21 cellular contexts compared by ENCODE assay signal in genomic region chr9:124041817-124042116, GRCh38. TPM values are rescaled to one million over a fixed set of nuclear protein-coding genes. Genes with fewer than 3 reads are reported as not detected.
DNase-seq lines count a peak whose midpoint lies in the region; ATAC-seq and TF ChIP-seq lines count a peak whose summit lies in the region.
"Had no signal": no experiment of that assay in that cellular context is flagged by ENCODE, and none has a peak within 500 bp of the region (broad histone marks: within the 10 kb centered on the region; RNA-seq: fewer than 3 reads in every experiment).

No MANE protein-coding gene starts in this region.

- peak overlapping the region; percentile 88 to 99 (median 99) for H3K4me2 ChIP-seq in BLaER1 treated with 17β-estradiol and CSF1 and Interleukin-3, amounts not matched to agents 10 nM and 100 nM
- H3K4me2 ChIP-seq: PC-9 had no signal

- peaks cover 29 to 80% (median 36%) of the 10 kb centered on the region in 11 experiments for H3K27me3 ChIP-seq in BLaER1 treated with 17β-estradiol and CSF1 and Interleukin-3, amounts not matched to agents 10 nM and 100 nM
- H3K27me3 ChIP-seq in naive thymus-derived CD4-positive, alpha-beta T cell (ENCODE audit: control insufficient read depth in 2 of 2, insufficient read depth in 2 of 2, low read length in 2 of 2): peaks cover 0 to 8% of the 10 kb centered on the region in 2 donors
- H3K27me3 ChIP-seq: testis had no signal

- peak overlapping the region; percentile 39 for H3K4me3 Mint-ChIP-seq in Calu3 (ENCODE audit: low read depth, unreplicated experiment)
- peak overlapping the region; percentile 36 for H3K4me3 Mint-ChIP-seq in activated B cell treated with CpG ODN at 0.5 μM for 24 hours
- H3K4me3 Mint-ChIP-seq in naive thymus-derived CD4-positive, alpha-beta T cell: peak overlapping the region in 7 of 10 donors; percentile 21 to 77 (median 57)
- H3K4me3 Mint-ChIP-seq: T-helper 2 cell treated with Interferon-gamma antibody and Interleukin-4, amounts not matched to agents 5 μg/mL and 100 μg/mL, for 36 hours had no signal

- intact Hi-C loops in Calu3 (cut with micrococcal nuclease; ENCODE audit: unreplicated experiment) (loop anchor here (10.0 kb wide), 1 partner anchor 497 kb away; no protein-coding TSS in a partner anchor), activated B cell treated with CpG ODN at 0.5 μM for 24 hours (cut with micrococcal nuclease) (loop anchor here (1.0 to 2.0 kb wide), 2 partner anchors 497 to 687 kb away; no protein-coding TSS in a partner anchor)
- intact Hi-C loops in naive thymus-derived CD4-positive, alpha-beta T cell (cut with micrococcal nuclease): loop anchor here (1.0 to 5.0 kb wide), 2 partner anchors 497 to 639 kb away; no protein-coding TSS in a partner anchor

- H3K4me1 ChIP-seq in BLaER1 treated with 17β-estradiol and CSF1 and Interleukin-3, amounts not matched to agents 10 nM and 100 nM: peaks cover 17 to 52% (median 40%) of the 10 kb centered on the region in 10 experiments
- H3K4me1 ChIP-seq in naive thymus-derived CD4-positive, alpha-beta T cell (ENCODE audit: control insufficient read depth in 2 of 2, insufficient read depth in 2 of 2, low read length in 2 of 2): peaks cover 0 to 5% of the 10 kb centered on the region in 2 donors

- TF ChIP-seq CTCF in Calu3 (IDR thresholded peaks at IDR 0.05; ENCODE audit: unreplicated experiment) (no peak), activated B cell treated with CpG ODN at 0.5 μM for 24 hours (IDR thresholded peaks at IDR 0.05) (no peak)

- H3K27ac Mint-ChIP-seq in Calu3 (ENCODE audit: unreplicated experiment) (no peak overlapping the region), activated B cell treated with CpG ODN at 0.5 μM for 24 hours (no peak overlapping the region)
- no peak overlapping the region for H3K27ac Mint-ChIP-seq in naive thymus-derived CD4-positive, alpha-beta T cell
- H3K27ac Mint-ChIP-seq: T-helper 2 cell treated with Interferon-gamma antibody and Interleukin-4, amounts not matched to agents 5 μg/mL and 100 μg/mL, for 36 hours had no signal

- no peaks in the 10 kb centered on the region for H3K36me3 ChIP-seq in BLaER1 treated with 17β-estradiol and CSF1 and Interleukin-3, amounts not matched to agents 10 nM and 100 nM
- H3K36me3 ChIP-seq in naive thymus-derived CD4-positive, alpha-beta T cell (ENCODE audit: control insufficient read depth in 2 of 3, insufficient read depth in 3 of 3, low read length in 3 of 3): no peaks in the 10 kb centered on the region
- H3K36me3 ChIP-seq: esophagus squamous epithelium, SJCRH30 had no signal

- peaks cover 4% of the 10 kb centered on the region for H3K36me3 Mint-ChIP-seq in Calu3 (ENCODE audit: insufficient read depth, unreplicated experiment)
- no peaks in the 10 kb centered on the region for H3K36me3 Mint-ChIP-seq in activated B cell treated with CpG ODN at 0.5 μM for 24 hours (ENCODE audit: low read depth)
- no peaks in the 10 kb centered on the region for H3K36me3 Mint-ChIP-seq in naive thymus-derived CD4-positive, alpha-beta T cell

- H3K4me1 Mint-ChIP-seq in Calu3 (ENCODE audit: low read depth, unreplicated experiment) (peaks cover 8% of the 10 kb centered on the region), activated B cell treated with CpG ODN at 0.5 μM for 24 hours (peaks cover 24% of the 10 kb centered on the region)
- peaks cover 0 to 28% (median 8%) of the 10 kb centered on the region in 7 donors for H3K4me1 Mint-ChIP-seq in naive thymus-derived CD4-positive, alpha-beta T cell

- peaks cover 89% of the 10 kb centered on the region for H3K27me3 Mint-ChIP-seq in Calu3 (ENCODE audit: unreplicated experiment)
- H3K27me3 Mint-ChIP-seq in activated B cell treated with CpG ODN at 0.5 μM for 24 hours: peaks cover 43% of the 10 kb centered on the region
- peaks cover 63 to 83% (median 72%) of the 10 kb centered on the region in 5 donors for H3K27me3 Mint-ChIP-seq in naive thymus-derived CD4-positive, alpha-beta T cell

- POLR2A ChIA-PET in activated B cell treated with CpG ODN at 0.5 μM for 24 hours (lab: Charles Lee): interaction anchor here (0.8 kb wide), 1 partner anchor 48 kb away, joined by 3 read pairs; no protein-coding TSS in a partner anchor
- POLR2A ChIA-PET in naive thymus-derived CD4-positive, alpha-beta T cell (lab: Charles Lee): no interaction called here

- ATAC-seq in activated B cell treated with CpG ODN at 0.5 μM for 24 hours (ENCODE audit: low read depth): no peak
- ATAC-seq in naive thymus-derived CD4-positive, alpha-beta T cell: no peak
- no peak for ATAC-seq in HG02981 (IDR thresholded peaks at IDR 0.05; ENCODE audit: unreplicated experiment)
- ATAC-seq in HG02678 (IDR thresholded peaks at IDR 0.05; ENCODE audit: unreplicated experiment): no peak
- ATAC-seq: activated CD4-positive, CD25-positive, alpha-beta regulatory T cell treated with anti-CD3 and anti-CD28 coated beads, Interleukin-2, amount 50 U/mL, for 24 hours had no signal

- DNase-seq in Calu3 (no peak), activated B cell treated with CpG ODN at 0.5 μM for 24 hours (no peak), NCI-H146 treated with DMSO at 0.1 percent for 48 hours (lab: John Stamatoyannopoulos, UW; ENCODE audit: unreplicated experiment) (no peak)
- no peak for DNase-seq in naive thymus-derived CD4-positive, alpha-beta T cell
- DNase-seq: central memory CD4-positive, alpha-beta T cell; effector CD4-positive, alpha-beta T cell; esophagus squamous epithelium; MV-4-11; NCI-H2029 treated with DMSO at 0.1 percent for 48 hours; psoas muscle; stimulated activated CD8-positive, alpha-beta memory T cell treated with anti-CD3 and anti-CD28 coated beads, Interleukin-4, amount 100 ng/mL, for 48 hours; testis had no signal

- peaks cover 0 to 23% (median 0%) of the 10 kb centered on the region in 11 experiments; a peak in 5 of 22 replicates for H4K20me1 ChIP-seq in BLaER1 treated with 17β-estradiol and CSF1 and Interleukin-3, amounts not matched to agents 10 nM and 100 nM

- peak overlapping the region in 4 of 11 experiments; percentile 59 to 66 (median 62); a peak in 4 of 22 replicates for H3K27ac ChIP-seq in BLaER1 treated with 17β-estradiol and CSF1 and Interleukin-3, amounts not matched to agents 10 nM and 100 nM
- no peak overlapping the region for H3K27ac ChIP-seq in naive thymus-derived CD4-positive, alpha-beta T cell (ENCODE audit: low read depth, low read length)
- H3K27ac ChIP-seq: esophagus squamous epithelium, PC-9, psoas muscle, SJCRH30, testis had no signal

- BruUV-seq in Calu3 (replicated peaks; lab: Mats Ljungman, UMichigan): no TSS peak

- CTCF ChIA-PET in Calu3 (lab: Charles Lee): no interaction called here
- CTCF ChIA-PET in activated B cell treated with CpG ODN at 0.5 μM for 24 hours (lab: Charles Lee): interaction anchor here (0.7 to 2.1 kb wide), 5 partner anchors 14 to 642 kb away, joined by 3 to 8 read pairs (median 3); no protein-coding TSS in a partner anchor
- CTCF ChIA-PET in naive thymus-derived CD4-positive, alpha-beta T cell (lab: Charles Lee): interaction anchor here (0.6 kb wide), 1 partner anchor 166 kb away, joined by 3 read pairs; no protein-coding TSS in a partner anchor

- no peaks in the 10 kb centered on the region for H3K9me3 ChIP-seq in BLaER1 treated with 17β-estradiol and CSF1 and Interleukin-3, amounts not matched to agents 10 nM and 100 nM (replicated peaks in 1 of 11)
- H3K9me3 ChIP-seq in naive thymus-derived CD4-positive, alpha-beta T cell (ENCODE audit: control insufficient read depth in 2 of 3, low read length in 3 of 3): no peaks in the 10 kb centered on the region
- H3K9me3 ChIP-seq: esophagus squamous epithelium, psoas muscle, SJCRH30, testis had no signal

- H3K4me3 ChIP-seq in BLaER1 treated with 17β-estradiol and CSF1 and Interleukin-3, amounts not matched to agents 10 nM and 100 nM: peak overlapping the region in 9 of 10 experiments; percentile 43 to 67 (median 56); a peak in 15 of 20 replicates
- no peak overlapping the region for H3K4me3 ChIP-seq in naive thymus-derived CD4-positive, alpha-beta T cell (ENCODE audit: low read length)
- H3K4me3 ChIP-seq: PC-9 had no signal

- H3K9me3 Mint-ChIP-seq in Calu3 (ENCODE audit: low read depth, unreplicated experiment) (no peaks in the 10 kb centered on the region), activated B cell treated with CpG ODN at 0.5 μM for 24 hours (no peaks in the 10 kb centered on the region)
- H3K9me3 Mint-ChIP-seq in naive thymus-derived CD4-positive, alpha-beta T cell: peaks cover 0 to 6% (median 0%) of the 10 kb centered on the region in 11 donors
- H3K9me3 Mint-ChIP-seq: T-helper 2 cell treated with Interferon-gamma antibody and Interleukin-4, amounts not matched to agents 5 μg/mL and 100 μg/mL, for 36 hours had no signal

- peak overlapping the region in 8 of 11 experiments; percentile 38 to 75 (median 68); a peak in 11 of 22 replicates for H3K9ac ChIP-seq in BLaER1 treated with 17β-estradiol and CSF1 and Interleukin-3, amounts not matched to agents 10 nM and 100 nM

RNA-seq across cellular contexts. Expression of gene LHX2, which starts 30.2 kb away (rescaled TPM):
- total RNA-seq in Calu3 (2022): not detected in 2 replicates
- total RNA-seq in activated B cell treated with CpG ODN at 0.5 μM for 24 hours: not detected in 2 replicates
- total RNA-seq in naive thymus-derived CD4-positive, alpha-beta T cell: not detected
- not detected for polyA plus RNA-seq in naive thymus-derived CD4-positive, alpha-beta T cell
- total RNA-seq: myocyte, psoas muscle, smooth muscle cell had no signal
- polyA plus RNA-seq: psoas muscle, smooth muscle cell had no signal
